ENCODE assay signal across 14 cellular contexts in genomic region chr15:34886134-34886533, GRCh38.
"Had no signal": no experiment of that assay in that cellular context is flagged by ENCODE, and none has a peak within 500 bp of the region (broad histone marks: within the 10 kb centered on the region; RNA-seq: fewer than 3 reads in every experiment).

No MANE protein-coding gene starts in this region.

- ATAC-seq: activated CD8-positive, alpha-beta T cell treated with anti-CD3 and anti-CD28 coated beads, Interleukin-2, amount 10 ng/mL, durations not matched to agents 7 days and 5 days; activated naive CD8-positive, alpha-beta T cell treated with anti-CD3 and anti-CD28 coated beads, Interleukin-2, amount 50 U/mL, for 24 hours; body of pancreas; heart left ventricle had no signal

- H3K9me3 ChIP-seq: body of pancreas, heart left ventricle, tibial nerve had no signal

- H3K4me1 ChIP-seq: body of pancreas, heart left ventricle, parathyroid adenoma, tibial nerve had no signal

- DNase-seq: activated CD4-positive, alpha-beta T cell treated with anti-CD3 and anti-CD28 coated beads for 4 hours; activated CD8-positive, alpha-beta T cell treated with anti-CD3 and anti-CD28 coated beads, Interleukin-2, amount 10 ng/mL, durations not matched to agents 7 days and 5 days; activated naive CD4-positive, alpha-beta T cell; activated naive CD8-positive, alpha-beta T cell treated with anti-CD3 and anti-CD28 coated beads, Interleukin-2, amount 50 U/mL, for 24 hours; body of pancreas; endodermal cell; foreskin melanocyte; heart left ventricle; kidney; T-helper 1 cell had no signal

- H3K27me3 ChIP-seq: body of pancreas, heart left ventricle, tibial nerve had no signal

- H3K4me3 ChIP-seq: body of pancreas, heart left ventricle, skin epidermis, tibial nerve had no signal

- H3K27ac ChIP-seq: body of pancreas, heart left ventricle, parathyroid adenoma, skin epidermis, tibial nerve, VCaP had no signal
